In genomic region chr5:13773652-13774051, GRCh38 we compare ENCODE assay signal across 17 cellular contexts.
DNase-seq lines count a peak whose midpoint lies in the region; ATAC-seq, FAIRE-seq and TF ChIP-seq lines count a peak whose summit lies in the region.
"Had no signal": no experiment of that assay in that cellular context is flagged by ENCODE, and none has a peak within 500 bp of the region (broad histone marks: within the 10 kb centered on the region; RNA-seq: fewer than 3 reads in every experiment).

No MANE protein-coding gene starts in this region.

- H3K9me3 Mint-ChIP-seq in WTC11: no peaks in the 10 kb centered on the region
- H3K9me3 Mint-ChIP-seq in neural crest cell: peaks cover 3% of the 10 kb centered on the region
- H3K9me3 Mint-ChIP-seq in activated naive CD4-positive, alpha-beta T cell treated with anti-CD3 and anti-CD28 coated beads, Interleukin-2, amount 10 ng/mL, durations not matched to agents 7 days and 5 days: peaks cover 9% of the 10 kb centered on the region
- H3K9me3 Mint-ChIP-seq: H9 had no signal

- TF ChIP-seq CTCF in HepG2 (CRISPR knock-in tag; IDR thresholded peaks at IDR 0.05) (no peak), right lobe of liver (IDR thresholded peaks at IDR 0.05) (no peak), WTC11 (IDR thresholded peaks at IDR 0.05) (no peak), neural crest cell (conservative IDR thresholded peaks at IDR 0.05) (no peak)

- H3K27ac ChIP-seq in HepG2 (ENCODE audit: extremely low read length, insufficient read depth, low read length): no peak overlapping the region
- H3K27ac ChIP-seq in right lobe of liver: no peak overlapping the region

- in situ Hi-C loops in HepG2 (cut with HindIII; ENCODE audit: extremely low pct_ligation_motif_present, low pct_unique_long_range_greater_than_20kb): no loop called here

- TF ChIP-seq RAD21 in HepG2 (CRISPR knock-in tag; IDR thresholded peaks at IDR 0.05): no peak

- H3K27me3 Mint-ChIP-seq in WTC11 (ENCODE audit: low read depth) (no peaks in the 10 kb centered on the region), neural crest cell (ENCODE audit: low read depth) (peaks cover 6% of the 10 kb centered on the region)
- no peaks in the 10 kb centered on the region for H3K27me3 Mint-ChIP-seq in activated naive CD4-positive, alpha-beta T cell treated with anti-CD3 and anti-CD28 coated beads, Interleukin-2, amount 10 ng/mL, durations not matched to agents 7 days and 5 days
- H3K27me3 Mint-ChIP-seq: CD4-positive, alpha-beta memory T cell had no signal

- H3K9me3 ChIP-seq in HepG2 (ENCODE audit: low read length): no peaks in the 10 kb centered on the region
- H3K9me3 ChIP-seq in right lobe of liver: no peaks in the 10 kb centered on the region
- H3K9me3 ChIP-seq: Caco-2 had no signal

- intact Hi-C loops in HepG2 (cut with micrococcal nuclease; ENCODE audit: unreplicated experiment) (no loop called here), right lobe of liver (cut with DNase I) (no loop called here)

- no TSS peak for BruUV-seq in HepG2 (replicated peaks; lab: Mats Ljungman, UMichigan)

- H3K36me3 ChIP-seq in HepG2 (replicated peaks in 1 of 2; ENCODE audit: control insufficient read depth in 1 of 2, insufficient read depth in 2 of 2, low read length in 2 of 2) (no peaks in the 10 kb centered on the region), right lobe of liver (no peaks in the 10 kb centered on the region)

- no peak overlapping the region for H3K4me3 ChIP-seq in HepG2 (replicated peaks in 1 of 3; ENCODE audit: insufficient read depth in 1 of 3, low read depth in 2 of 3, low read length in 3 of 3)
- H3K4me3 ChIP-seq in right lobe of liver: no peak overlapping the region

- CTCF ChIA-PET in HepG2 (lab: Yijun Ruan, JAX; ENCODE audit: low intra/inter-chr PET ratio, low total read pairs): no interaction called here
- CTCF ChIA-PET in WTC11 (lab: Charles Lee): no interaction called here
- CTCF ChIA-PET in activated naive CD4-positive, alpha-beta T cell treated with anti-CD3 and anti-CD28 coated beads, Interleukin-2, amount 10 ng/mL, durations not matched to agents 7 days and 5 days (lab: Charles Lee): no interaction called here

- POLR2A ChIA-PET in HepG2 (lab: Yijun Ruan, JAX) (no interaction called here), WTC11 (lab: Charles Lee) (no interaction called here)

- H3K4me1 Mint-ChIP-seq in WTC11 (peaks cover 6% of the 10 kb centered on the region; the same call in 1 of the 2 replicates), neural crest cell (no peaks in the 10 kb centered on the region)
- no peaks in the 10 kb centered on the region for H3K4me1 Mint-ChIP-seq in activated naive CD4-positive, alpha-beta T cell treated with anti-CD3 and anti-CD28 coated beads, Interleukin-2, amount 10 ng/mL, durations not matched to agents 7 days and 5 days
- H3K4me1 Mint-ChIP-seq: CD4-positive, alpha-beta memory T cell had no signal

- H3K4me1 ChIP-seq in HepG2 (ENCODE audit: insufficient read depth, low read length): no peaks in the 10 kb centered on the region
- H3K4me1 ChIP-seq in right lobe of liver: no peaks in the 10 kb centered on the region
- H3K4me1 ChIP-seq: Caco-2 had no signal

- WGBS in HepG2 (ENCODE audit: low lambda C conversion rate): 0% methylated on average over 2 of the region's 2 CpGs
- WGBS in right lobe of liver (ENCODE audit: insufficient coverage, low coverage, low lambda C conversion rate, missing lambda C conversion rate): 39% methylated on average over 2 of the region's 2 CpGs

- DNase-seq in HepG2 (ENCODE audit: low spot score): no peak
- no peak for DNase-seq in right lobe of liver
- no peak for DNase-seq in WTC11 (ENCODE audit: low spot score)
- no peak for DNase-seq in neural crest cell (ENCODE audit: low read depth, low spot score)
- no peak for DNase-seq in activated naive CD4-positive, alpha-beta T cell treated with anti-CD3 and anti-CD28 coated beads, Interleukin-2, amount 10 ng/mL, durations not matched to agents 7 days and 5 days
- DNase-seq in NCI-H345 (lab: John Stamatoyannopoulos, UW): no peak
- DNase-seq in HK-2 (ENCODE audit: unreplicated experiment): no peak
- DNase-seq: 8988T; C1 segment of cervical spinal cord; Caco-2; CD4-positive, alpha-beta memory T cell; DMS153; DND-41; H9 had no signal

- H3K27me3 ChIP-seq in HepG2 (ENCODE audit: control insufficient read depth in 1 of 2, insufficient read depth in 2 of 2, low read length in 2 of 2): no peaks in the 10 kb centered on the region; a peak in 1 of 5 replicates
- H3K27me3 ChIP-seq in right lobe of liver: no peaks in the 10 kb centered on the region

- H3K4me2 ChIP-seq in HepG2 (ENCODE audit: low read depth, low read length): no peak overlapping the region

- FAIRE-seq in HepG2 (lab: Jason Lieb, UNC): no peak
- FAIRE-seq: G401.6, GM12892 had no signal

- H2AFZ ChIP-seq in HepG2 (ENCODE audit: low read length): no peak overlapping the region

- no peaks in the 10 kb centered on the region for H3K36me3 Mint-ChIP-seq in WTC11
- H3K36me3 Mint-ChIP-seq in neural crest cell (ENCODE audit: low read depth): no peaks in the 10 kb centered on the region
- no peaks in the 10 kb centered on the region for H3K36me3 Mint-ChIP-seq in activated naive CD4-positive, alpha-beta T cell treated with anti-CD3 and anti-CD28 coated beads, Interleukin-2, amount 10 ng/mL, durations not matched to agents 7 days and 5 days
- H3K36me3 Mint-ChIP-seq: CD4-positive, alpha-beta memory T cell had no signal

- H3K79me2 ChIP-seq in HepG2 (ENCODE audit: insufficient read depth, low read length): no peaks in the 10 kb centered on the region

- H4K20me1 ChIP-seq in HepG2 (ENCODE audit: insufficient read depth, low read length): no peaks in the 10 kb centered on the region

- TF ChIP-seq POLR2A in HepG2 (IDR thresholded peaks at IDR 0.05; ENCODE audit: insufficient read depth in 1 of 2, low read depth in 2 of 2, low read length in 2 of 2) (no peak), right lobe of liver (IDR thresholded peaks at IDR 0.05) (no peak)

- no peak overlapping the region for H3K27ac Mint-ChIP-seq in WTC11
- H3K27ac Mint-ChIP-seq in neural crest cell (ENCODE audit: unreplicated experiment): peak overlapping the region; percentile 89
- H3K27ac Mint-ChIP-seq in activated naive CD4-positive, alpha-beta T cell treated with anti-CD3 and anti-CD28 coated beads, Interleukin-2, amount 10 ng/mL, durations not matched to agents 7 days and 5 days: no peak overlapping the region
- H3K27ac Mint-ChIP-seq: CD4-positive, alpha-beta memory T cell; H9 had no signal

- H3K9ac ChIP-seq in HepG2 (ENCODE audit: insufficient read depth, low read depth, low read length): no peak overlapping the region

- TF ChIP-seq EP300 in HepG2 (IDR thresholded peaks at IDR 0.05; ENCODE audit: low read depth in 2 of 2, low read length in 2 of 2) (no peak), HepG2 (CRISPR knock-in tag; IDR thresholded peaks at IDR 0.05; ENCODE audit: borderline replicate concordance) (no peak)

- ATAC-seq in HepG2: no peak
- no peak for ATAC-seq in right lobe of liver
- peak; percentile 30; the same call in 1 of the 2 replicates for ATAC-seq in WTC11
- ATAC-seq: HCT116 had no signal

- H3K4me3 Mint-ChIP-seq in WTC11 (no peak overlapping the region), neural crest cell (no peak overlapping the region)
- no peak overlapping the region for H3K4me3 Mint-ChIP-seq in activated naive CD4-positive, alpha-beta T cell treated with anti-CD3 and anti-CD28 coated beads, Interleukin-2, amount 10 ng/mL, durations not matched to agents 7 days and 5 days
- H3K4me3 Mint-ChIP-seq: CD4-positive, alpha-beta memory T cell; H9 had no signal

TF ChIP-seq in HepG2, 621 proteins besides CTCF, POLR2A, EP300 and RAD21 (continues in another document):
- TF ChIP-seq ZNF841 (CRISPR knock-in tag; IDR thresholded peaks at IDR 0.05; ENCODE audit: borderline replicate concordance) (no peak), MAFK (conservative IDR thresholded peaks at IDR 0.05 in 1 of 2, IDR thresholded peaks at IDR 0.05 in 1 of 2; ENCODE audit: low read length in 2 of 2) (peak; percentile 79 to 84), GTF3A (CRISPR knock-in tag; conservative IDR thresholded peaks at IDR 0.05) (no peak), MED8 (CRISPR knock-in tag; IDR thresholded peaks at IDR 0.05; ENCODE audit: insufficient replicate concordance) (no peak), ZNF383 (CRISPR knock-in tag; IDR thresholded peaks at IDR 0.05; ENCODE audit: borderline replicate concordance) (no peak), DMAP1 (CRISPR knock-in tag; IDR thresholded peaks at IDR 0.05) (no peak), DR1 (CRISPR knock-in tag; IDR thresholded peaks at IDR 0.05) (no peak), GPN1 (CRISPR knock-in tag; IDR thresholded peaks at IDR 0.05; ENCODE audit: borderline replicate concordance) (no peak), MAFF (IDR thresholded peaks at IDR 0.05; ENCODE audit: low read depth, low read length) (peak; percentile 82), U2AF1 (optimal IDR thresholded peaks at IDR 0.05; ENCODE audit: low read depth, low read length) (no peak), PITX1 (CRISPR knock-in tag; IDR thresholded peaks at IDR 0.05) (no peak), ZNF160 (CRISPR knock-in tag; IDR thresholded peaks at IDR 0.05) (no peak), PRMT3 (CRISPR knock-in tag; IDR thresholded peaks at IDR 0.05; ENCODE audit: borderline replicate concordance, low read depth) (no peak), FOXC1 (CRISPR knock-in tag; IDR thresholded peaks at IDR 0.05; ENCODE audit: borderline replicate concordance) (no peak)

TF ChIP-seq in WTC11, 78 proteins besides CTCF, POLR2A, EP300 and RAD21:
- TF ChIP-seq, protein P1, sequence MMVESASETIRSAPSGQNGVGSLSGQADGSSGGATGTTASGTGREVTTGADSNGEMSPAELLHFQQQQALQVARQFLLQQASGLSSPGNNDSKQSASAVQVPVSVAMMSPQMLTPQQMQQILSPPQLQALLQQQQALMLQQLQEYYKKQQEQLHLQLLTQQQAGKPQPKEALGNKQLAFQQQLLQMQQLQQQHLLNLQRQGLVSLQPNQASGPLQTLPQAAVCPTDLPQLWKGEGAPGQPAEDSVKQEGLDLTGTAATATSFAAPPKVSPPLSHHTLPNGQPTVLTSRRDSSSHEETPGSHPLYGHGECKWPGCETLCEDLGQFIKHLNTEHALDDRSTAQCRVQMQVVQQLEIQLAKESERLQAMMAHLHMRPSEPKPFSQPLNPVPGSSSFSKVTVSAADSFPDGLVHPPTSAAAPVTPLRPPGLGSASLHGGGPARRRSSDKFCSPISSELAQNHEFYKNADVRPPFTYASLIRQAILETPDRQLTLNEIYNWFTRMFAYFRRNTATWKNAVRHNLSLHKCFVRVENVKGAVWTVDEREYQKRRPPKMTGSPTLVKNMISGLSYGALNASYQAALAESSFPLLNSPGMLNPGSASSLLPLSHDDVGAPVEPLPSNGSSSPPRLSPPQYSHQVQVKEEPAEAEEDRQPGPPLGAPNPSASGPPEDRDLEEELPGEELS (CRISPR knock-in tag; IDR thresholded peaks at IDR 0.05): no peak
- TF ChIP-seq TEAD4 (CRISPR knock-in tag; IDR thresholded peaks at IDR 0.05): no peak
- no peak for TF ChIP-seq ESRRA (CRISPR knock-in tag; IDR thresholded peaks at IDR 0.05; ENCODE audit: borderline replicate concordance)
TF ChIP-seq in WTC11: peak in this region for 0.
